Comparison of ENCODE assay signal across 1 cellular context in genomic region chr16:1810106-1810505, GRCh38.
TF ChIP-seq lines count a peak whose summit lies in the region.

No MANE protein-coding gene starts in this region.

TF ChIP-seq in HEK293T, 16 proteins besides CTCF, POLR2A, EP300 and RAD21:
- no peak for TF ChIP-seq SUZ12 (IDR thresholded peaks at IDR 0.05)
- no peak for TF ChIP-seq CTBP1 (IDR thresholded peaks at IDR 0.05; ENCODE audit: borderline replicate concordance)
- TF ChIP-seq TARDBP (IDR thresholded peaks at IDR 0.05): no peak
- no peak for TF ChIP-seq FOXK2 (IDR thresholded peaks at IDR 0.05)
- TF ChIP-seq L3MBTL2 (conservative IDR thresholded peaks at IDR 0.05): no peak
TF ChIP-seq in HEK293T: peak in this region for 0.
